In genomic region chr4:42401171-42401570, GRCh38 we compare ENCODE assay signal across 16 cellular contexts. TPM values are rescaled to one million over a fixed set of nuclear protein-coding genes. Genes with fewer than 3 reads are reported as not detected.
DNase-seq lines count a peak whose midpoint lies in the region; ATAC-seq and TF ChIP-seq lines count a peak whose summit lies in the region.
"Had no signal": no experiment of that assay in that cellular context is flagged by ENCODE, and none has a peak within 500 bp of the region (broad histone marks: within the 10 kb centered on the region; RNA-seq: fewer than 3 reads in every experiment).

No MANE protein-coding gene starts in this region.

- H3K4me3 Mint-ChIP-seq in activated naive CD4-positive, alpha-beta T cell treated with anti-CD3 and anti-CD28 coated beads for 36 hours: no peak overlapping the region
- H3K4me3 Mint-ChIP-seq in chondrocyte (ENCODE audit: unreplicated experiment) (no peak overlapping the region), osteocyte (ENCODE audit: unreplicated experiment) (no peak overlapping the region)
- H3K4me3 Mint-ChIP-seq: activated naive CD8-positive, alpha-beta T cell; mesothelial cell of epicardium had no signal

- no peaks in the 10 kb centered on the region for H3K27me3 ChIP-seq in testis

- no peak overlapping the region for H3K4me3 ChIP-seq in testis
- H3K4me3 ChIP-seq: uterus had no signal

- H3K36me3 ChIP-seq in testis (ENCODE audit: low read depth, missing control alignments): no peaks in the 10 kb centered on the region
- H3K36me3 ChIP-seq: esophagus muscularis mucosa, uterus had no signal

- H3K9me3 Mint-ChIP-seq in activated naive CD4-positive, alpha-beta T cell treated with anti-CD3 and anti-CD28 coated beads for 36 hours: no peaks in the 10 kb centered on the region
- H3K9me3 Mint-ChIP-seq in chondrocyte (ENCODE audit: low read depth) (no peaks in the 10 kb centered on the region), osteocyte (ENCODE audit: unreplicated experiment) (no peaks in the 10 kb centered on the region)
- H3K9me3 Mint-ChIP-seq: mesothelial cell of epicardium had no signal

- CTCF ChIA-PET in activated naive CD4-positive, alpha-beta T cell treated with anti-CD3 and anti-CD28 coated beads for 36 hours (lab: Charles Lee): interaction anchor here (0.6 kb wide), 1 partner anchor 433 kb away, joined by 3 read pairs; no protein-coding TSS in a partner anchor
- CTCF ChIA-PET in HEK293T (lab: Yijun Ruan, JAX): interaction anchor here (1.3 kb wide), 1 partner anchor 30 kb away, joined by 3 read pairs; no protein-coding TSS in a partner anchor

- no peak overlapping the region for H3K27ac Mint-ChIP-seq in activated naive CD4-positive, alpha-beta T cell treated with anti-CD3 and anti-CD28 coated beads for 36 hours
- H3K27ac Mint-ChIP-seq in chondrocyte (ENCODE audit: unreplicated experiment) (no peak overlapping the region), osteocyte (ENCODE audit: unreplicated experiment) (no peak overlapping the region)
- H3K27ac Mint-ChIP-seq: activated naive CD8-positive, alpha-beta T cell; mesothelial cell of epicardium had no signal

- peak; percentile 15 for DNase-seq in activated naive CD4-positive, alpha-beta T cell treated with anti-CD3 and anti-CD28 coated beads for 36 hours
- no peak for DNase-seq in activated naive CD4-positive, alpha-beta T cell treated with Interleukin-2 at 50 U/mL for 16 hours
- DNase-seq in NCI-H2171 treated with DMSO at 0.1 percent for 48 hours (lab: John Stamatoyannopoulos, UW): peak; percentile 1
- DNase-seq in chondrocyte (ENCODE audit: low spot score): no peak
- DNase-seq in osteocyte (ENCODE audit: extremely low spot score, unreplicated experiment): no peak
- DNase-seq in HEK293T (ENCODE audit: extremely low spot score): no peak
- DNase-seq in testis: no peak
- DNase-seq: DMS79; GOT3; NCI-H524 treated with DMSO at 0.1 percent for 48 hours; stimulated activated CD4-positive, alpha-beta T cell treated with anti-CD3 and anti-CD28 coated beads, Interleukin-2, amount 100 ng/mL, for 24 hours; uterus had no signal

- TF ChIP-seq POLR2A in testis (IDR thresholded peaks at IDR 0.05): no peak

- WGBS in testis, 2 donors: 56 to 74% methylated on average over 9 of the region's 9 CpGs

- H3K27me3 Mint-ChIP-seq in activated naive CD4-positive, alpha-beta T cell treated with anti-CD3 and anti-CD28 coated beads for 36 hours (ENCODE audit: low read depth): peaks cover 52% of the 10 kb centered on the region
- H3K27me3 Mint-ChIP-seq in chondrocyte (ENCODE audit: low read depth) (peaks cover 64% of the 10 kb centered on the region), osteocyte (ENCODE audit: unreplicated experiment) (peaks cover 11% of the 10 kb centered on the region)

- H3K27ac ChIP-seq in testis: no peak overlapping the region
- H3K27ac ChIP-seq: uterus had no signal

- ATAC-seq in HG02938 (IDR thresholded peaks at IDR 0.05; ENCODE audit: unreplicated experiment): no peak

- TF ChIP-seq CTCF in chondrocyte (IDR thresholded peaks at IDR 0.05) (peak; percentile 60), osteocyte (IDR thresholded peaks at IDR 0.05) (peak; percentile 38), testis (IDR thresholded peaks at IDR 0.05) (no peak)

- no peaks in the 10 kb centered on the region for H3K36me3 Mint-ChIP-seq in activated naive CD4-positive, alpha-beta T cell treated with anti-CD3 and anti-CD28 coated beads for 36 hours (ENCODE audit: low read depth)
- no peaks in the 10 kb centered on the region for H3K36me3 Mint-ChIP-seq in chondrocyte (ENCODE audit: low read depth)
- H3K36me3 Mint-ChIP-seq in osteocyte (ENCODE audit: unreplicated experiment): peaks cover 4% of the 10 kb centered on the region
- H3K36me3 Mint-ChIP-seq: mesothelial cell of epicardium had no signal

- peaks cover 27% of the 10 kb centered on the region for H3K4me1 Mint-ChIP-seq in activated naive CD4-positive, alpha-beta T cell treated with anti-CD3 and anti-CD28 coated beads for 36 hours (ENCODE audit: low read depth)
- H3K4me1 Mint-ChIP-seq in chondrocyte (ENCODE audit: low read depth) (peaks cover 24% of the 10 kb centered on the region), osteocyte (ENCODE audit: unreplicated experiment) (peaks cover 41% of the 10 kb centered on the region)

- POLR2A ChIA-PET in HEK293T (lab: Yijun Ruan, JAX): no interaction called here

- intact Hi-C loops in activated naive CD4-positive, alpha-beta T cell treated with anti-CD3 and anti-CD28 coated beads for 36 hours (cut with micrococcal nuclease): loop anchor here (10.0 kb wide), 1 partner anchor 464 kb away; no protein-coding TSS in a partner anchor
- intact Hi-C loops in testis (cut with DNase I; ENCODE audit: low total_unique reads): no loop called here

- H3K4me1 ChIP-seq in testis: peaks cover 6% of the 10 kb centered on the region

- H3K9me3 ChIP-seq in testis: no peaks in the 10 kb centered on the region
- H3K9me3 ChIP-seq: esophagus muscularis mucosa, uterus had no signal

TF ChIP-seq in HEK293T, 16 proteins besides CTCF, POLR2A, EP300 and RAD21:
- TF ChIP-seq BHLHE40 (IDR thresholded peaks at IDR 0.05; ENCODE audit: borderline replicate concordance): no peak
- TF ChIP-seq L3MBTL2 (conservative IDR thresholded peaks at IDR 0.05): no peak
- TF ChIP-seq NFRKB (IDR thresholded peaks at IDR 0.05): no peak
- no peak for TF ChIP-seq LEF1 (IDR thresholded peaks at IDR 0.05; ENCODE audit: borderline replicate concordance)
- no peak for TF ChIP-seq HDGF (IDR thresholded peaks at IDR 0.05; ENCODE audit: borderline replicate concordance)
- TF ChIP-seq ZNF384 (IDR thresholded peaks at IDR 0.05): no peak
- TF ChIP-seq CTBP1 (IDR thresholded peaks at IDR 0.05; ENCODE audit: borderline replicate concordance): no peak
- TF ChIP-seq PKNOX1 (IDR thresholded peaks at IDR 0.05): no peak
- TF ChIP-seq SUZ12 (IDR thresholded peaks at IDR 0.05): no peak
TF ChIP-seq in HEK293T: peak in this region for 0.

RNA-seq across cellular contexts. Expression of gene SHISA3, which starts 3.9 kb away (rescaled TPM):
- under 1 TPM; 0.72 to 0.77 TPM for total RNA-seq in activated naive CD4-positive, alpha-beta T cell treated with anti-CD3 and anti-CD28 coated beads for 36 hours
- total RNA-seq in chondrocyte (4.8 TPM in 1 of 3 replicates, not detected in the others), osteocyte (3.9 and 4.9 TPM in 2 replicates), testis (under 1 TPM in 1 of 2 donors, not detected in 1; 0.81 TPM)
- 1.6 TPM for polyA plus RNA-seq in testis (ENCODE audit: insufficient read depth, low read depth, low replicate concordance)

Comparison
In these comparisons a context has a peak if more than half of its experiments do, and no peak if none do; other contexts are left out.
1. DNase-seq: peak in activated naive CD4-positive, alpha-beta T cell treated with anti-CD3 and anti-CD28 coated beads for 36 hours (single experiment) and NCI-H2171 treated with DMSO at 0.1 percent for 48 hours (single experiment); none in activated naive CD4-positive, alpha-beta T cell treated with Interleukin-2 at 50 U/mL for 16 hours (single experiment), chondrocyte (single experiment), osteocyte (single experiment), HEK293T (single experiment) and testis (single experiment).
2. CTCF ChIP-seq: peak in chondrocyte (single experiment) and osteocyte (single experiment); none in testis (0 of 3).